ENCODE assay signal across 3 cellular contexts in the genomic region with DNA sequence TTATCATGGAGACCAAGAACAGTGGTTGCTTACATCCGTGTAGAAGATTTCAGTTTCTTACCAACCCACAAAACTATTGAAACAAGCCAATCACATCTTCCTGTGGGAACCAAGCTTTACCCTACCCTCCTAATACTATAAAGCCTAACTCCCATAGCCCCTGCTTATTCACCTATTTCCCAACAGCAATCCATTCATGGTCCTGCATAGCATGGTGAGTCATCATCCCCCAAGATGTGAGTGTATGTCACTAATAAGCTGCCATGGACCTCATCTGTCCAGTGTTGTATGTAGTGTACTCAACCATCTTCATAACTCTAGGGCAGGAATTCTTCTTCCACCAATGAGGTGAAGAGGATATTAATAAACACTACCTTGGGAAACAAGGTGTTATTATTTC.
A peak's percentile ranks its signal among the peaks of the same experiment; 100 is the strongest.
TF ChIP-seq lines count a peak whose summit lies in the region.

No MANE protein-coding gene starts in this region.

TF ChIP-seq in IMR-90, 13 proteins besides CTCF, POLR2A, EP300 and RAD21:
- TF ChIP-seq SMC3 (IDR thresholded peaks at IDR 0.05; ENCODE audit: low read depth, low read length) = no peak
- TF ChIP-seq FOS (IDR thresholded peaks at IDR 0.05; ENCODE audit: low read depth, low read length) = no peak
- TF ChIP-seq, protein P1, sequence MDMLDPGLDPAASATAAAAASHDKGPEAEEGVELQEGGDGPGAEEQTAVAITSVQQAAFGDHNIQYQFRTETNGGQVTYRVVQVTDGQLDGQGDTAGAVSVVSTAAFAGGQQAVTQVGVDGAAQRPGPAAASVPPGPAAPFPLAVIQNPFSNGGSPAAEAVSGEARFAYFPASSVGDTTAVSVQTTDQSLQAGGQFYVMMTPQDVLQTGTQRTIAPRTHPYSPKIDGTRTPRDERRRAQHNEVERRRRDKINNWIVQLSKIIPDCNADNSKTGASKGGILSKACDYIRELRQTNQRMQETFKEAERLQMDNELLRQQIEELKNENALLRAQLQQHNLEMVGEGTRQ (IDR thresholded peaks at IDR 0.05; ENCODE audit: low read depth, low read length) = no peak
- TF ChIP-seq MAZ (IDR thresholded peaks at IDR 0.05; ENCODE audit: borderline replicate concordance, low read depth, low read length) = no peak
- TF ChIP-seq, protein P2, sequence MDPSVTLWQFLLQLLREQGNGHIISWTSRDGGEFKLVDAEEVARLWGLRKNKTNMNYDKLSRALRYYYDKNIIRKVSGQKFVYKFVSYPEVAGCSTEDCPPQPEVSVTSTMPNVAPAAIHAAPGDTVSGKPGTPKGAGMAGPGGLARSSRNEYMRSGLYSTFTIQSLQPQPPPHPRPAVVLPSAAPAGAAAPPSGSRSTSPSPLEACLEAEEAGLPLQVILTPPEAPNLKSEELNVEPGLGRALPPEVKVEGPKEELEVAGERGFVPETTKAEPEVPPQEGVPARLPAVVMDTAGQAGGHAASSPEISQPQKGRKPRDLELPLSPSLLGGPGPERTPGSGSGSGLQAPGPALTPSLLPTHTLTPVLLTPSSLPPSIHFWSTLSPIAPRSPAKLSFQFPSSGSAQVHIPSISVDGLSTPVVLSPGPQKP (IDR thresholded peaks at IDR 0.05; ENCODE audit: borderline replicate concordance, low read depth, low read length) = no peak
- no peak for TF ChIP-seq BHLHE40 (IDR thresholded peaks at IDR 0.05; ENCODE audit: low read depth, low read length)
- TF ChIP-seq CEBPB (IDR thresholded peaks at IDR 0.05; ENCODE audit: low read depth, low read length) = no peak
- no peak for TF ChIP-seq CHD1 (IDR thresholded peaks at IDR 0.05; ENCODE audit: low read depth, low read length)
TF ChIP-seq in IMR-90: peak in this region for 0.

TF ChIP-seq in endothelial cell of umbilical vein, 7 proteins besides CTCF, POLR2A, EP300 and RAD21:
- peak; percentile 7 for TF ChIP-seq JUN (IDR thresholded peaks at IDR 0.05; ENCODE audit: borderline replicate concordance, insufficient read depth, insufficient read length, low read depth)
- no peak for TF ChIP-seq GATA2 (IDR thresholded peaks at IDR 0.05; ENCODE audit: insufficient read depth, insufficient read length, low read depth, low read length)
- no peak for TF ChIP-seq FOS (IDR thresholded peaks at IDR 0.05; ENCODE audit: borderline replicate concordance, insufficient read depth, low read length)
TF ChIP-seq in endothelial cell of umbilical vein: peak in this region for 1.

TF ChIP-seq in GM23338, 12 proteins besides CTCF, POLR2A, EP300 and RAD21:
- TF ChIP-seq STAT1 (IDR thresholded peaks at IDR 0.05; ENCODE audit: unreplicated experiment) (no peak), NANOG (IDR thresholded peaks at IDR 0.05; ENCODE audit: borderline replicate concordance) (no peak), ZNF114 (CRISPR knock-in tag; IDR thresholded peaks at IDR 0.05) (no peak), JUNB (IDR thresholded peaks at IDR 0.05; ENCODE audit: unreplicated experiment) (no peak), POLR2AphosphoS5 (IDR thresholded peaks at IDR 0.05; ENCODE audit: low read depth) (no peak), EZH2phosphoT487 (IDR thresholded peaks at IDR 0.05; ENCODE audit: unreplicated experiment) (no peak), CREB1 (CRISPR knock-in tag; IDR thresholded peaks at IDR 0.05; ENCODE audit: low read depth) (no peak), ZNF331 (CRISPR knock-in tag; IDR thresholded peaks at IDR 0.05; ENCODE audit: low read depth) (no peak), EZH2 (IDR thresholded peaks at IDR 0.05; ENCODE audit: low read depth, unreplicated experiment) (no peak)
- TF ChIP-seq, protein P3, sequence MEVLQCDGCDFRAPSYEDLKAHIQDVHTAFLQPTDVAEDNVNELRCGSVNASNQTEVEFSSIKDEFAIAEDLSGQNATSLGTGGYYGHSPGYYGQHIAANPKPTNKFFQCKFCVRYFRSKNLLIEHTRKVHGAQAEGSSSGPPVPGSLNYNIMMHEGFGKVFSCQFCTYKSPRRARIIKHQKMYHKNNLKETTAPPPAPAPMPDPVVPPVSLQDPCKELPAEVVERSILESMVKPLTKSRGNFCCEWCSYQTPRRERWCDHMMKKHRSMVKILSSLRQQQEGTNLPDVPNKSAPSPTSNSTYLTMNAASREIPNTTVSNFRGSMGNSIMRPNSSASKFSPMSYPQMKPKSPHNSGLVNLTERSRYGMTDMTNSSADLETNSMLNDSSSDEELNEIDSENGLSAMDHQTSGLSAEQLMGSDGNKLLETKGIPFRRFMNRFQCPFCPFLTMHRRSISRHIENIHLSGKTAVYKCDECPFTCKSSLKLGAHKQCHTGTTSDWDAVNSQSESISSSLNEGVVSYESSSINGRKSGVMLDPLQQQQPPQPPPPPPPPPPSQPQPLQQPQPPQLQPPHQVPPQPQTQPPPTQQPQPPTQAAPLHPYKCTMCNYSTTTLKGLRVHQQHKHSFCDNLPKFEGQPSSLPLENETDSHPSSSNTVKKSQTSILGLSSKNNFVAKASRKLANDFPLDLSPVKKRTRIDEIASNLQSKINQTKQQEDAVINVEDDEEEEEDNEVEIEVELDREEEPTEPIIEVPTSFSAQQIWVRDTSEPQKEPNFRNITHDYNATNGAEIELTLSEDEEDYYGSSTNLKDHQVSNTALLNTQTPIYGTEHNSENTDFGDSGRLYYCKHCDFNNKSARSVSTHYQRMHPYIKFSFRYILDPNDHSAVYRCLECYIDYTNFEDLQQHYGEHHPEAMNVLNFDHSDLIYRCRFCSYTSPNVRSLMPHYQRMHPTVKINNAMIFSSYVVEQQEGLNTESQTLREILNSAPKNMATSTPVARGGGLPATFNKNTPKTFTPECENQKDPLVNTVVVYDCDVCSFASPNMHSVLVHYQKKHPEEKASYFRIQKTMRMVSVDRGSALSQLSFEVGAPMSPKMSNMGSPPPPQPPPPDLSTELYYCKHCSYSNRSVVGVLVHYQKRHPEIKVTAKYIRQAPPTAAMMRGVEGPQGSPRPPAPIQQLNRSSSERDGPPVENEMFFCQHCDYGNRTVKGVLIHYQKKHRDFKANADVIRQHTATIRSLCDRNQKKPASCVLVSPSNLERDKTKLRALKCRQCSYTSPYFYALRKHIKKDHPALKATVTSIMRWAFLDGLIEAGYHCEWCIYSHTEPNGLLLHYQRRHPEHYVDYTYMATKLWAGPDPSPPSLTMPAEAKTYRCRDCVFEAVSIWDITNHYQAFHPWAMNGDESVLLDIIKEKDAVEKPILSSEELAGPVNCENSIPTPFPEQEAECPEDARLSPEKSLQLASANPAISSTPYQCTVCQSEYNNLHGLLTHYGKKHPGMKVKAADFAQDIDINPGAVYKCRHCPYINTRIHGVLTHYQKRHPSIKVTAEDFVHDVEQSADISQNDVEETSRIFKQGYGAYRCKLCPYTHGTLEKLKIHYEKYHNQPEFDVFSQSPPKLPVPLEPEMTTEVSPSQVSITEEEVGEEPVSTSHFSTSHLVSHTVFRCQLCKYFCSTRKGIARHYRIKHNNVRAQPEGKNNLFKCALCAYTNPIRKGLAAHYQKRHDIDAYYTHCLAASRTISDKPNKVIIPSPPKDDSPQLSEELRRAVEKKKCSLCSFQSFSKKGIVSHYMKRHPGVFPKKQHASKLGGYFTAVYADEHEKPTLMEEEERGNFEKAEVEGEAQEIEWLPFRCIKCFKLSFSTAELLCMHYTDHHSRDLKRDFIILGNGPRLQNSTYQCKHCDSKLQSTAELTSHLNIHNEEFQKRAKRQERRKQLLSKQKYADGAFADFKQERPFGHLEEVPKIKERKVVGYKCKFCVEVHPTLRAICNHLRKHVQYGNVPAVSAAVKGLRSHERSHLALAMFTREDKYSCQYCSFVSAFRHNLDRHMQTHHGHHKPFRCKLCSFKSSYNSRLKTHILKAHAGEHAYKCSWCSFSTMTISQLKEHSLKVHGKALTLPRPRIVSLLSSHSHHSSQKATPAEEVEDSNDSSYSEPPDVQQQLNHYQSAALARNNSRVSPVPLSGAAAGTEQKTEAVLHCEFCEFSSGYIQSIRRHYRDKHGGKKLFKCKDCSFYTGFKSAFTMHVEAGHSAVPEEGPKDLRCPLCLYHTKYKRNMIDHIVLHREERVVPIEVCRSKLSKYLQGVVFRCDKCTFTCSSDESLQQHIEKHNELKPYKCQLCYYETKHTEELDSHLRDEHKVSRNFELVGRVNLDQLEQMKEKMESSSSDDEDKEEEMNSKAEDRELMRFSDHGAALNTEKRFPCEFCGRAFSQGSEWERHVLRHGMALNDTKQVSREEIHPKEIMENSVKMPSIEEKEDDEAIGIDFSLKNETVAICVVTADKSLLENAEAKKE (CRISPR knock-in tag; IDR thresholded peaks at IDR 0.05) = no peak
- TF ChIP-seq, protein P4, sequence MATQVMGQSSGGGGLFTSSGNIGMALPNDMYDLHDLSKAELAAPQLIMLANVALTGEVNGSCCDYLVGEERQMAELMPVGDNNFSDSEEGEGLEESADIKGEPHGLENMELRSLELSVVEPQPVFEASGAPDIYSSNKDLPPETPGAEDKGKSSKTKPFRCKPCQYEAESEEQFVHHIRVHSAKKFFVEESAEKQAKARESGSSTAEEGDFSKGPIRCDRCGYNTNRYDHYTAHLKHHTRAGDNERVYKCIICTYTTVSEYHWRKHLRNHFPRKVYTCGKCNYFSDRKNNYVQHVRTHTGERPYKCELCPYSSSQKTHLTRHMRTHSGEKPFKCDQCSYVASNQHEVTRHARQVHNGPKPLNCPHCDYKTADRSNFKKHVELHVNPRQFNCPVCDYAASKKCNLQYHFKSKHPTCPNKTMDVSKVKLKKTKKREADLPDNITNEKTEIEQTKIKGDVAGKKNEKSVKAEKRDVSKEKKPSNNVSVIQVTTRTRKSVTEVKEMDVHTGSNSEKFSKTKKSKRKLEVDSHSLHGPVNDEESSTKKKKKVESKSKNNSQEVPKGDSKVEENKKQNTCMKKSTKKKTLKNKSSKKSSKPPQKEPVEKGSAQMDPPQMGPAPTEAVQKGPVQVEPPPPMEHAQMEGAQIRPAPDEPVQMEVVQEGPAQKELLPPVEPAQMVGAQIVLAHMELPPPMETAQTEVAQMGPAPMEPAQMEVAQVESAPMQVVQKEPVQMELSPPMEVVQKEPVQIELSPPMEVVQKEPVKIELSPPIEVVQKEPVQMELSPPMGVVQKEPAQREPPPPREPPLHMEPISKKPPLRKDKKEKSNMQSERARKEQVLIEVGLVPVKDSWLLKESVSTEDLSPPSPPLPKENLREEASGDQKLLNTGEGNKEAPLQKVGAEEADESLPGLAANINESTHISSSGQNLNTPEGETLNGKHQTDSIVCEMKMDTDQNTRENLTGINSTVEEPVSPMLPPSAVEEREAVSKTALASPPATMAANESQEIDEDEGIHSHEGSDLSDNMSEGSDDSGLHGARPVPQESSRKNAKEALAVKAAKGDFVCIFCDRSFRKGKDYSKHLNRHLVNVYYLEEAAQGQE (IDR thresholded peaks at IDR 0.05; ENCODE audit: unreplicated experiment) = no peak
- TF ChIP-seq, protein P5, sequence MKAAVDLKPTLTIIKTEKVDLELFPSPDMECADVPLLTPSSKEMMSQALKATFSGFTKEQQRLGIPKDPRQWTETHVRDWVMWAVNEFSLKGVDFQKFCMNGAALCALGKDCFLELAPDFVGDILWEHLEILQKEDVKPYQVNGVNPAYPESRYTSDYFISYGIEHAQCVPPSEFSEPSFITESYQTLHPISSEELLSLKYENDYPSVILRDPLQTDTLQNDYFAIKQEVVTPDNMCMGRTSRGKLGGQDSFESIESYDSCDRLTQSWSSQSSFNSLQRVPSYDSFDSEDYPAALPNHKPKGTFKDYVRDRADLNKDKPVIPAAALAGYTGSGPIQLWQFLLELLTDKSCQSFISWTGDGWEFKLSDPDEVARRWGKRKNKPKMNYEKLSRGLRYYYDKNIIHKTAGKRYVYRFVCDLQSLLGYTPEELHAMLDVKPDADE (IDR thresholded peaks at IDR 0.05) = no peak
TF ChIP-seq in GM23338: peak in this region for 0.
